13 cellular contexts compared by ENCODE assay signal in the genomic region with DNA sequence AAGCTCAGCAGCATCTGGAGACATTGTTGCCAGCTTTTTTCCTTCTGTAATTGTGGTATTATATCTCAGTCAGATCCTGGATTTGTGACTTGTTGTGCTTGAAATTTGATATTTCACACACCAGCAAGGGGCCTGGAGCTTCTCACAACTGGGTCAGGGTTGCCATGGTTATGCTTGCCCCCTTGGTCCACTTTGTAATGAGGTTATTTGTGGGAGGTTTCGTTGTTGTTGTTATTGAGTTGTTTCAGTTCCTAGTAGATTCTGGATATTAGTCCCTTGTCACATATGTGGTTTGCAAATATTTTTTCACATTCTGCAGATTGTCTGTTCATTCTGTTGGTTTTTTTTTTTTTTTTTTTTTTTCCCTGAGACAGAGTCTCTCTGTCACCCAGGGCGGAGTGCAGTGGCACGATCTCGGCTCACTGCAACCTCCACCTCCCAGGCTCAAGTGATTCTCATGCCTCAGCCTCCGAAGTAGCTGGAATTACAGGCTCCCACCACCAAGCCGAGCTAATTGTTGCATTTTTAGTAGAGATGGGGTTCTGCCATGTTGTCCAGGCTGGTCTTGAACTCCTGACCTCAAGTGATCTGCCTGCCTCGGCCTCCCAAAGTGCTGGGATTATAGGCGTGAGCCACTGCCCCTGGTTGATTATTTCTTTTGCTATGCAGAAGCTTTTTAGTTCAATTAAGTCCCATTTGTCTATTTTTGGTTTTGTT.
DNase-seq lines count a peak whose midpoint lies in the region; ATAC-seq, FAIRE-seq and TF ChIP-seq lines count a peak whose summit lies in the region.
"Had no signal": no experiment of that assay in that cellular context is flagged by ENCODE, and none has a peak within 500 bp of the region (broad histone marks: within the 10 kb centered on the region; RNA-seq: fewer than 3 reads in every experiment).

No MANE protein-coding gene starts in this region.

- no peak overlapping the region for H3K4me3 Mint-ChIP-seq in dendritic cell treated with granulocyte-macrophage colony-stimulating factor and Interleukin-4, amounts not matched to agents 40 ng/mL and 50 ng/mL, for 4 days

- H3K9me3 Mint-ChIP-seq in dendritic cell treated with granulocyte-macrophage colony-stimulating factor and Interleukin-4, amounts not matched to agents 40 ng/mL and 50 ng/mL, for 4 days: peaks cover 3% of the 10 kb centered on the region

- intact Hi-C loops in dendritic cell treated with granulocyte-macrophage colony-stimulating factor and Interleukin-4, amounts not matched to agents 40 ng/mL and 50 ng/mL, for 4 days (cut with micrococcal nuclease): no loop called here
- intact Hi-C loops in left lung (cut with DNase I): no loop called here

- no peaks in the 10 kb centered on the region for H3K36me3 ChIP-seq in left lung

- H3K4me1 Mint-ChIP-seq in dendritic cell treated with granulocyte-macrophage colony-stimulating factor and Interleukin-4, amounts not matched to agents 40 ng/mL and 50 ng/mL, for 4 days (ENCODE audit: low read depth): peaks cover 8% of the 10 kb centered on the region

- ATAC-seq in GM21447 (IDR thresholded peaks at IDR 0.05; ENCODE audit: unreplicated experiment): peak; percentile 88
- ATAC-seq in HG03103 (IDR thresholded peaks at IDR 0.05; ENCODE audit: low read depth, unreplicated experiment): peak; percentile 85
- no peak for ATAC-seq in left lung

- H3K27me3 ChIP-seq in left lung: no peaks in the 10 kb centered on the region
- H3K27me3 ChIP-seq: testis had no signal

- H3K9me3 ChIP-seq in left lung: no peaks in the 10 kb centered on the region
- H3K9me3 ChIP-seq: testis had no signal

- no peak overlapping the region for H3K27ac ChIP-seq in left lung
- H3K27ac ChIP-seq: testis had no signal

- TF ChIP-seq CTCF in left lung (IDR thresholded peaks at IDR 0.05): no peak

- no peaks in the 10 kb centered on the region for H3K27me3 Mint-ChIP-seq in dendritic cell treated with granulocyte-macrophage colony-stimulating factor and Interleukin-4, amounts not matched to agents 40 ng/mL and 50 ng/mL, for 4 days

- no peaks in the 10 kb centered on the region for H3K4me1 ChIP-seq in left lung
- H3K4me1 ChIP-seq: testis had no signal

- FAIRE-seq in GM18507 (lab: Jason Lieb, UNC): peak; percentile 96

- DNase-seq in GM18507 (ENCODE audit: extremely low spot score, insufficient read length, low read depth): no peak
- DNase-seq in NCI-H2227 treated with DMSO at 0.1 percent for 48 hours (lab: John Stamatoyannopoulos, UW): no peak
- DNase-seq in NCI-H2196 treated with DMSO at 0.1 percent for 48 hours (lab: John Stamatoyannopoulos, UW; ENCODE audit: unreplicated experiment): no peak
- DNase-seq in NCI-H345 (lab: John Stamatoyannopoulos, UW): no peak
- no peak for DNase-seq in left lung
- DNase-seq: cerebellar nuclear complex; COR-L47; NCI-H1436; stimulated activated CD4-positive, alpha-beta T cell treated with anti-CD3 and anti-CD28 coated beads, Interleukin-15, amount 100 ng/mL, for 24 hours; testis had no signal

- no peak overlapping the region for H3K4me3 ChIP-seq in left lung
- H3K4me3 ChIP-seq: testis had no signal

- peaks cover 2% of the 10 kb centered on the region for H3K36me3 Mint-ChIP-seq in dendritic cell treated with granulocyte-macrophage colony-stimulating factor and Interleukin-4, amounts not matched to agents 40 ng/mL and 50 ng/mL, for 4 days (ENCODE audit: low read depth)

- peak overlapping the region; percentile 20 for H3K27ac Mint-ChIP-seq in dendritic cell treated with granulocyte-macrophage colony-stimulating factor and Interleukin-4, amounts not matched to agents 40 ng/mL and 50 ng/mL, for 4 days
